ENCODE assay signal across 14 cellular contexts in the genomic region with DNA sequence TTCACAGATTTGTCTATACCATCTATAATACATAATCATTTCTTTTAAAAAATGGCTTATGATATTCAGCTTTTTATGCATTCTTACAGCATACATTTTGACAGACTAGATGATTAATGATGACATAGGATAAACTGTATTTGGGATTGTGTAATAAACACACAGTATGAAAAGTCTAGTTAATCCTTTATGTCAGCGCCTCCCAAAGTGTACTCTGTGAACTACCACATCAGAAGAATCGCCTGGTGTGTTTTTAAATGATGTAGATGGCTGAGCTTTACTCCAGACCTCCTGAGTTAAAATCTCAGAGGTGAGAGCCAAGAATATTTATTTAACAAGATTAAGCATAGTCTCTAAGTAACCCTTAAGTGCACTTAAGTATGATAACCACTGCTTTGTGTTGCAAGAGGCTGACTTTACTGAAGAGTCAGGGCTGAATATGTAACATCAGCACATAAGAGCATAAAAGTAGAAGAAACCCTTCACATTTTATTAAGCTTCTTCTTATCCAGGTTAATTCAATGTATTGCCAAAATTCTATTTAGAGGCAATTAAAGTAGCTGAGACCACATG.
DNase-seq lines count a peak whose midpoint lies in the region; ATAC-seq and TF ChIP-seq lines count a peak whose summit lies in the region.
"Had no signal": no experiment of that assay in that cellular context is flagged by ENCODE, and none has a peak within 500 bp of the region (broad histone marks: within the 10 kb centered on the region; RNA-seq: fewer than 3 reads in every experiment).

No MANE protein-coding gene starts in this region.

- BruUV-seq in Caco-2 (replicated peaks; lab: Mats Ljungman, UMichigan) = no TSS peak

- POLR2A ChIA-PET in Caco-2 (lab: Charles Lee) = interaction anchor here (1.2 kb wide), 1 partner anchor 44 kb away, joined by 5 read pairs; no protein-coding TSS in a partner anchor

- CTCF ChIA-PET in Caco-2 (lab: Charles Lee) = interaction anchor here (1.3 kb wide), 1 partner anchor 44 kb away, joined by 7 read pairs; no protein-coding TSS in a partner anchor

- peaks cover 6% of the 10 kb centered on the region for H3K36me3 Mint-ChIP-seq in Caco-2 (ENCODE audit: insufficient read depth, unreplicated experiment)
- H3K36me3 Mint-ChIP-seq: naive B cell had no signal

- DNase-seq in Caco-2 (peak; percentile 37 to 58), HT-29 (ENCODE audit: low spot score) (peak; percentile 47), RWPE2 (ENCODE audit: low spot score) (no peak), fibroblast of villous mesenchyme (ENCODE audit: low read depth) (peak; percentile 61), DMS153 treated with DMSO at 0.1 percent for 48 hours (lab: John Stamatoyannopoulos, UW; ENCODE audit: unreplicated experiment) (no peak), NCI-H510A treated with DMSO at 0.1 percent for 48 hours (lab: John Stamatoyannopoulos, UW) (no peak)
- no peak for DNase-seq in activated CD4-positive, alpha-beta T cell treated with anti-CD3 and anti-CD28 coated beads for 4 hours
- DNase-seq: activated T-cell treated with anti-CD3 and anti-CD28 coated beads for 4 hours, MM.1S, naive B cell, SW 1271 had no signal

- H3K36me3 ChIP-seq in Caco-2 (ENCODE audit: control insufficient read depth, insufficient read depth, low read length) = no peaks in the 10 kb centered on the region
- no peaks in the 10 kb centered on the region for H3K36me3 ChIP-seq in RWPE2 (ENCODE audit: low read depth)
- H3K36me3 ChIP-seq: BLaER1 treated with 17β-estradiol and CSF1 and Interleukin-3, amounts not matched to agents 10 nM and 100 nM had no signal

- H3K27me3 Mint-ChIP-seq in Caco-2 (ENCODE audit: insufficient read depth, unreplicated experiment) = no peaks in the 10 kb centered on the region

- H3K9me3 ChIP-seq in Caco-2 (no peaks in the 10 kb centered on the region), RWPE2 (ENCODE audit: severe bottlenecking) (no peaks in the 10 kb centered on the region)
- H3K9me3 ChIP-seq: BLaER1 treated with 17β-estradiol and CSF1 and Interleukin-3, amounts not matched to agents 10 nM and 100 nM had no signal

- intact Hi-C loops in Caco-2 (cut with micrococcal nuclease; ENCODE audit: unreplicated experiment) = loop anchor here (1.0 kb wide), 3 partner anchors 18 to 47 kb away; no protein-coding TSS in a partner anchor

- H3K4me3 ChIP-seq in Caco-2 (ENCODE audit: low read depth, low read length) = no peak overlapping the region
- no peak overlapping the region for H3K4me3 ChIP-seq in RWPE2 (ENCODE audit: severe bottlenecking)
- H3K4me3 ChIP-seq in fibroblast of villous mesenchyme (ENCODE audit: low read depth, low read length) = no peak overlapping the region
- H3K4me3 ChIP-seq: BLaER1 treated with 17β-estradiol and CSF1 and Interleukin-3, amounts not matched to agents 10 nM and 100 nM had no signal

- no peak overlapping the region for H3K27ac ChIP-seq in RWPE2 (ENCODE audit: poor library complexity, severe bottlenecking)
- H3K27ac ChIP-seq: BLaER1 treated with 17β-estradiol and CSF1 and Interleukin-3, amounts not matched to agents 10 nM and 100 nM had no signal

- H3K27me3 ChIP-seq in Caco-2 (replicated peaks; ENCODE audit: control insufficient read depth, insufficient read depth, low read length) (no peaks in the 10 kb centered on the region), RWPE2 (ENCODE audit: insufficient read depth, poor library complexity, severe bottlenecking) (no peaks in the 10 kb centered on the region)
- H3K27me3 ChIP-seq: BLaER1 treated with 17β-estradiol and CSF1 and Interleukin-3, amounts not matched to agents 10 nM and 100 nM had no signal

- peaks cover 8% of the 10 kb centered on the region for H3K4me1 Mint-ChIP-seq in Caco-2 (ENCODE audit: low read depth, unreplicated experiment)
- H3K4me1 Mint-ChIP-seq: naive B cell had no signal

- no peak overlapping the region for H3K27ac Mint-ChIP-seq in Caco-2 (ENCODE audit: unreplicated experiment)
- H3K27ac Mint-ChIP-seq: naive B cell had no signal

- ATAC-seq in RWPE2 (ENCODE audit: low read depth) (peak; percentile 41; the same call in 1 of the 3 replicates), HG03039 (IDR thresholded peaks at IDR 0.05; ENCODE audit: unreplicated experiment) (no peak)
- ATAC-seq: sciatic nerve had no signal

- peak in 1 of 2 experiments; percentile 19 for TF ChIP-seq CTCF in Caco-2 (IDR thresholded peaks at IDR 0.05; ENCODE audit: insufficient read depth in 1 of 2, low read depth in 1 of 2, low read length in 1 of 2, severe bottlenecking in 1 of 2, unreplicated experiment in 1 of 2)
- TF ChIP-seq CTCF in RWPE2 (IDR thresholded peaks at IDR 0.05; ENCODE audit: poor library complexity, severe bottlenecking) = no peak
- TF ChIP-seq CTCF in fibroblast of villous mesenchyme (IDR thresholded peaks at IDR 0.05; ENCODE audit: insufficient read depth, low read depth, low read length) = no peak

- H3K4me3 Mint-ChIP-seq in Caco-2 (ENCODE audit: unreplicated experiment) = no peak overlapping the region
- H3K4me3 Mint-ChIP-seq: naive B cell had no signal

- H3K9me3 Mint-ChIP-seq in Caco-2 (ENCODE audit: unreplicated experiment) = peaks cover 9% of the 10 kb centered on the region

- H3K4me1 ChIP-seq in Caco-2 (peaks cover 18% of the 10 kb centered on the region), RWPE2 (ENCODE audit: insufficient read depth, poor library complexity, severe bottlenecking) (no peaks in the 10 kb centered on the region)

Comparison
In these comparisons a context has a peak if more than half of its experiments do, and no peak if none do; other contexts are left out.
1. DNase-seq: peak in Caco-2 (2 of 2), HT-29 (single experiment) and fibroblast of villous mesenchyme (single experiment); none in RWPE2 (single experiment), DMS153 treated with DMSO at 0.1 percent for 48 hours (single experiment), activated CD4-positive, alpha-beta T cell treated with anti-CD3 and anti-CD28 coated beads for 4 hours (0 of 2) and NCI-H510A treated with DMSO at 0.1 percent for 48 hours (single experiment).